ENCODE assay signal across 24 cellular contexts in the genomic region with DNA sequence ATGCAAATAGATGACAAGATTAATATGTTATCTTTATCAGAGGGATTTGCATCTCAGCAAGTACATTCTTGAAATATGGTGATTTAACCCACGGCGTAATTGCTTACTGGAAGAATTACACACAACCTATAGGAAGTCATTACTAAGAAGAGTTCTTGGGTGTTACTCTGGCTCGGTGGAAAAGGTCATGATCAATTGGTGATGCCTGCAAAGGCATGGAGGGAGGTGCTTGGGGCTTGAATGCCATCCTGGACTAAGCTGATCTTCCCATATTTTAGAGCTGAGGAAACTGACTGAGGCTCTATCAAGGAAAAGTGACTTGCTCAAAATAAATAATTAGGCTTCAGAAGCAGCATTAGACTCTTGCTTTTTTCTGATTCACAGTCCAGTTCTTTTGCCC.
"Had no signal": no experiment of that assay in that cellular context is flagged by ENCODE, and none has a peak within 500 bp of the region (broad histone marks: within the 10 kb centered on the region; RNA-seq: fewer than 3 reads in every experiment).

No MANE protein-coding gene starts in this region.

- H3K4me3 ChIP-seq: cardiac muscle cell, gastroesophageal sphincter, heart left ventricle, ovary, sigmoid colon, stomach, testis, upper lobe of right lung had no signal

- H3K4me3 Mint-ChIP-seq: activated CD4-positive, alpha-beta T cell treated with anti-CD3 and anti-CD28 coated beads, Interleukin-2, amount 10 ng/mL, durations not matched to agents 7 days and 5 days; activated CD8-positive, alpha-beta T cell treated with anti-CD3 and anti-CD28 coated beads, Interleukin-2, amount 10 ng/mL, durations not matched to agents 7 days and 5 days; activated naive CD4-positive, alpha-beta T cell treated with anti-CD3 and anti-CD28 coated beads, Interleukin-2, amount 50 U/mL, for 24 hours; immature natural killer cell; stimulated activated effector memory CD8-positive, alpha-beta T cell treated with anti-CD3 and anti-CD28 coated beads, Interleukin-12 subunit alpha, Interleukin-12 subunit beta, amount 100 ng/mL, for 72 hours; T-cell had no signal

- H3K9me3 ChIP-seq: gastroesophageal sphincter, heart left ventricle, ovary, sigmoid colon, stomach, testis, upper lobe of right lung had no signal

- H3K27me3 ChIP-seq: cardiac muscle cell, gastroesophageal sphincter, heart left ventricle, ovary, sigmoid colon, stomach, testis, upper lobe of right lung had no signal

- DNase-seq: activated CD4-positive, alpha-beta T cell treated with anti-CD3 and anti-CD28 coated beads, Interleukin-2, amount 10 ng/mL, durations not matched to agents 7 days and 5 days; activated CD8-positive, alpha-beta memory T cell treated with anti-CD3 and anti-CD28 coated beads, Interleukin-2, amount 50 U/mL, for 48 hours; activated CD8-positive, alpha-beta T cell treated with anti-CD3 and anti-CD28 coated beads, Interleukin-2, amount 10 ng/mL, durations not matched to agents 7 days and 5 days; activated gamma-delta T cell; activated T-cell treated with anti-CD3 and anti-CD28 coated beads, Interleukin-2, amount 50 U/mL, for 72 hours; dermis blood vessel endothelial cell; heart left ventricle; immature natural killer cell; left ventricle myocardium superior; mesenchymal stem cell; naive thymus-derived CD8-positive, alpha-beta T cell; ovary; sigmoid colon; stimulated activated CD4-positive, alpha-beta T cell treated with anti-CD3 and anti-CD28 coated beads, Interleukin-4, amount 100 ng/mL, for 24 hours; stomach; T-cell; T1000; testis; upper lobe of right lung had no signal

- H3K9me3 Mint-ChIP-seq: activated naive CD4-positive, alpha-beta T cell treated with anti-CD3 and anti-CD28 coated beads, Interleukin-2, amount 50 U/mL, for 24 hours; activated T-cell treated with anti-CD3 and anti-CD28 coated beads, Interleukin-2, amount 50 U/mL, for 72 hours; immature natural killer cell; naive thymus-derived CD8-positive, alpha-beta T cell; stimulated activated effector memory CD8-positive, alpha-beta T cell treated with anti-CD3 and anti-CD28 coated beads, Interleukin-12 subunit alpha, Interleukin-12 subunit beta, amount 100 ng/mL, for 72 hours; T-cell had no signal

- ATAC-seq: activated CD4-positive, CD25-positive, alpha-beta regulatory T cell treated with anti-CD3 and anti-CD28 coated beads, Interleukin-2, amount 50 U/mL, for 24 hours; activated CD8-positive, alpha-beta T cell treated with anti-CD3 and anti-CD28 coated beads, Interleukin-2, amount 10 ng/mL, durations not matched to agents 7 days and 5 days; activated T-cell treated with anti-CD3 and anti-CD28 coated beads, Interleukin-2, amount 50 U/mL, for 72 hours; gastroesophageal sphincter; heart left ventricle; left ventricle myocardium superior; naive thymus-derived CD8-positive, alpha-beta T cell; stimulated activated effector memory CD8-positive, alpha-beta T cell treated with anti-CD3 and anti-CD28 coated beads, Interleukin-12 subunit alpha, Interleukin-12 subunit beta, amount 100 ng/mL, for 72 hours; T-cell had no signal

- H3K36me3 Mint-ChIP-seq: activated naive CD4-positive, alpha-beta T cell treated with anti-CD3 and anti-CD28 coated beads, Interleukin-2, amount 50 U/mL, for 24 hours; immature natural killer cell; naive thymus-derived CD8-positive, alpha-beta T cell; stimulated activated effector memory CD8-positive, alpha-beta T cell treated with anti-CD3 and anti-CD28 coated beads, Interleukin-12 subunit alpha, Interleukin-12 subunit beta, amount 100 ng/mL, for 72 hours; T-cell had no signal

- H3K27ac Mint-ChIP-seq: activated CD4-positive, alpha-beta T cell treated with anti-CD3 and anti-CD28 coated beads, Interleukin-2, amount 10 ng/mL, durations not matched to agents 7 days and 5 days; activated naive CD4-positive, alpha-beta T cell treated with anti-CD3 and anti-CD28 coated beads, Interleukin-2, amount 50 U/mL, for 24 hours; activated T-cell treated with anti-CD3 and anti-CD28 coated beads, Interleukin-2, amount 50 U/mL, for 72 hours; immature natural killer cell; T-cell had no signal

- H3K27ac ChIP-seq: ovary had no signal

- H3K27me3 Mint-ChIP-seq: activated naive CD4-positive, alpha-beta T cell treated with anti-CD3 and anti-CD28 coated beads, Interleukin-2, amount 50 U/mL, for 24 hours; naive thymus-derived CD8-positive, alpha-beta T cell; T-cell had no signal

- H3K36me3 ChIP-seq: cardiac muscle cell, gastroesophageal sphincter, heart left ventricle, ovary, sigmoid colon, stomach, upper lobe of right lung had no signal
